9 cellular contexts compared by ENCODE assay signal in genomic region chr14:70663707-70664179, GRCh38.
DNase-seq lines count a peak whose midpoint lies in the region; ATAC-seq and TF ChIP-seq lines count a peak whose summit lies in the region.
"Had no signal": no experiment of that assay in that cellular context is flagged by ENCODE, and none has a peak within 500 bp of the region (broad histone marks: within the 10 kb centered on the region; RNA-seq: fewer than 3 reads in every experiment).

No MANE protein-coding gene starts in this region.

- TF ChIP-seq CTCF in retinal pigment epithelial cell (conservative IDR thresholded peaks at IDR 0.05; ENCODE audit: low read depth, low read length) = no peak

- peak; percentile 2 for DNase-seq in adipocyte (ENCODE audit: low read depth)
- DNase-seq in retinal pigment epithelial cell (ENCODE audit: low read depth) = peak; percentile 41
- no peak for DNase-seq in NCI-H446 (lab: John Stamatoyannopoulos, UW)
- DNase-seq in NCI-H1694 treated with DMSO at 0.1 percent for 48 hours (lab: John Stamatoyannopoulos, UW) = no peak
- no peak for DNase-seq in SIG-M5 treated with dmso at 0.1 percent for 504 hours (lab: John Stamatoyannopoulos, UW; ENCODE audit: unreplicated experiment)
- DNase-seq: activated naive CD4-positive, alpha-beta T cell treated with anti-CD3 and anti-CD28 coated beads, Interleukin-2, amount 50 U/mL, for 16 hours had no signal

- H3K36me3 ChIP-seq in adipocyte (ENCODE audit: control insufficient read depth, insufficient read depth, low read length, severe bottlenecking) = no peaks in the 10 kb centered on the region

- TF ChIP-seq POLR2A in GM18526 (IDR thresholded peaks at IDR 0.05; ENCODE audit: extremely low read depth, insufficient read length) = peak; percentile 20

- peaks cover 5% of the 10 kb centered on the region for H3K4me1 ChIP-seq in adipocyte (ENCODE audit: control insufficient read depth, insufficient read depth, low read length)

- peaks cover 9% of the 10 kb centered on the region for H3K27me3 ChIP-seq in adipocyte (replicated peaks; ENCODE audit: control insufficient read depth, insufficient read depth, low read length)

- no peaks in the 10 kb centered on the region for H3K9me3 ChIP-seq in adipocyte (ENCODE audit: control insufficient read depth, low read length)

- H3K4me3 ChIP-seq in adipocyte (ENCODE audit: low read length) = no peak overlapping the region
- H3K4me3 ChIP-seq in retinal pigment epithelial cell (ENCODE audit: low read length) = no peak overlapping the region

- ATAC-seq in HG02759 (IDR thresholded peaks at IDR 0.05; ENCODE audit: unreplicated experiment) = peak; percentile 52
- no peak for ATAC-seq in GM18519 (IDR thresholded peaks at IDR 0.05; ENCODE audit: low FRiP score, unreplicated experiment)

- no peak overlapping the region for H3K9ac ChIP-seq in adipocyte (ENCODE audit: low read length)

Comparison
In these comparisons a context has a peak if more than half of its experiments do, and no peak if none do; other contexts are left out.
1. DNase-seq: peak in adipocyte (single experiment) and retinal pigment epithelial cell (single experiment); none in NCI-H446 (0 of 2), NCI-H1694 treated with DMSO at 0.1 percent for 48 hours (single experiment) and SIG-M5 treated with dmso at 0.1 percent for 504 hours (single experiment).